Comparison of ENCODE assay signal across 8 cellular contexts in genomic region chr4:72568959-72569718, GRCh38. TPM values are rescaled to one million over a fixed set of nuclear protein-coding genes. Genes with fewer than 3 reads are reported as not detected.
DNase-seq lines count a peak whose midpoint lies in the region; ATAC-seq, FAIRE-seq and TF ChIP-seq lines count a peak whose summit lies in the region.

ADAMTS3 (minus strand) TSS chr4:72569221; CDS start chr4:72568762, 459 bp downstream.

- 22% methylated on average over 35 of the region's 59 CpGs for WGBS in GM12878 (ENCODE audit: insufficient coverage, insufficient replicate concordance, low lambda C conversion rate, missing lambda C conversion rate)

- CTCF ChIA-PET in BJ (lab: Yijun Ruan, JAX) (interaction anchor here (1.1 to 2.2 kb wide), 2 partner anchors 22 to 63 kb away, joined by 3 to 6 read pairs; no protein-coding TSS in a partner anchor), GM12878 (lab: Yijun Ruan, JAX) (no interaction called here)

- no peak within 1 kb of the TSS for H2AFZ ChIP-seq in GM12878 (ENCODE audit: control insufficient read depth, low read depth, low read length)

- SMC1A ChIA-PET in GM12878 (lab: Charles Lee; ENCODE audit: uncharacterized antibody, unreplicated experiment) = no interaction called here

- DNase-seq in BJ (ENCODE audit: low read depth) (no peak), NCI-H526 (lab: John Stamatoyannopoulos, UW) (peak; percentile 59 to 86), GM12878 (ENCODE audit: low read depth, low spot score) (no peak), hypothalamus (lab: John Stamatoyannopoulos, UW) (peak in 38 of 51 donors; percentile 1 to 64 (median 21))

- POLR2A ChIA-PET in BJ (lab: Charles Lee) = interaction anchor here (0.6 to 0.7 kb wide), 2 partner anchors 22 to 43 kb away, joined by 3 to 7 read pairs; no protein-coding TSS in a partner anchor
- POLR2A ChIA-PET in GM12878 (lab: Charles Lee) = no interaction called here

- H3K4me1 ChIP-seq in GM12878 (ENCODE audit: control insufficient read depth, insufficient read depth, low read length) (no peaks in the 10 kb centered on the region), rectal smooth muscle tissue (ENCODE audit: control insufficient read depth, insufficient read depth, low read length) (peaks cover 3% of the 10 kb centered on the region)

- no peak for TF ChIP-seq POLR2A in GM12878 (IDR thresholded peaks at IDR 0.05; ENCODE audit: low read depth, low read length)

- H3K4me2 ChIP-seq in GM12878 (ENCODE audit: control insufficient read depth, insufficient read depth) = no peak within 1 kb of the TSS

- no peaks in the 10 kb centered on the region for H3K36me3 ChIP-seq in BJ (ENCODE audit: control insufficient read depth, insufficient read depth, low read length)
- no peaks in the 10 kb centered on the region for H3K36me3 ChIP-seq in GM12878 (ENCODE audit: control insufficient read depth in 2 of 2, insufficient read depth in 2 of 2, low read length in 1 of 2)
- H3K36me3 ChIP-seq in rectal smooth muscle tissue (ENCODE audit: control insufficient read depth, insufficient read depth, low read length) = no peaks in the 10 kb centered on the region

- no peaks in the 10 kb centered on the region for H3K9me3 ChIP-seq in GM12878 (replicated peaks; ENCODE audit: control insufficient read depth, insufficient read depth, low read length)

- no peak within 1 kb of the TSS for H3K9ac ChIP-seq in GM12878 (ENCODE audit: control insufficient read depth, insufficient read depth, low read length)
- H3K9ac ChIP-seq in rectal smooth muscle tissue (ENCODE audit: low read length) = peak within 1 kb of the TSS; percentile 21

- no peaks in the 10 kb centered on the region for H4K20me1 ChIP-seq in GM12878 (ENCODE audit: control insufficient read depth, insufficient read depth)

- H3K79me2 ChIP-seq in GM12878 (ENCODE audit: control insufficient read depth, insufficient read depth, low read length) = no peaks in the 10 kb centered on the region

- no TSS peak for BruUV-seq in GM12878 (replicated peaks; lab: Mats Ljungman, UMichigan)

- no peak for FAIRE-seq in GM12878 (lab: Jason Lieb, UNC)

- TF ChIP-seq CTCF in BJ (IDR thresholded peaks at IDR 0.05; ENCODE audit: insufficient read depth, low read depth, low read length) (no peak), GM12878 (IDR thresholded peaks at IDR 0.05 in 2 of 3, conservative IDR thresholded peaks at IDR 0.05 in 1 of 3; ENCODE audit: control insufficient read depth in 2 of 3, extremely low read depth in 1 of 3, insufficient read depth in 1 of 3, low read depth in 3 of 3, low read length in 3 of 3) (no peak)

- peak within 1 kb of the TSS; percentile 45 for H3K4me3 ChIP-seq in BJ (ENCODE audit: low read depth, low read length)
- no peak within 1 kb of the TSS for H3K4me3 ChIP-seq in GM12878
- peak within 1 kb of the TSS; percentile 90 for H3K4me3 ChIP-seq in rectal smooth muscle tissue (ENCODE audit: low read length)

- H3K27me3 ChIP-seq in BJ (ENCODE audit: control insufficient read depth, insufficient read depth, low read length) (peaks cover 2% of the 10 kb centered on the region), GM12878 (replicated peaks in 1 of 2; ENCODE audit: control insufficient read depth in 2 of 2, insufficient read depth in 2 of 2, low read length in 1 of 2) (peaks cover 4 to 9% of the 10 kb centered on the region in 2 experiments), rectal smooth muscle tissue (ENCODE audit: control insufficient read depth, insufficient read depth, low read length) (peaks cover 2% of the 10 kb centered on the region)

- H3K27ac ChIP-seq in GM12878 (ENCODE audit: control insufficient read depth, insufficient read depth) = no peak within 1 kb of the TSS
- H3K27ac ChIP-seq in rectal smooth muscle tissue (ENCODE audit: low read depth, low read length) = peak within 1 kb of the TSS; percentile 58

- no peak for TF ChIP-seq RAD21 in GM12878 (IDR thresholded peaks at IDR 0.05; ENCODE audit: insufficient read depth, low read depth, low read length)

- no peak for TF ChIP-seq EP300 in GM12878 (IDR thresholded peaks at IDR 0.05; ENCODE audit: borderline replicate concordance in 1 of 2, control insufficient read depth in 1 of 2, low read depth in 2 of 2, low read length in 2 of 2)

- peak; percentile 39 for ATAC-seq in GM18907 (IDR thresholded peaks at IDR 0.05; ENCODE audit: unreplicated experiment)
- ATAC-seq in GM12878 = peak; percentile 30
- no peak for ATAC-seq in GM19455 (IDR thresholded peaks at IDR 0.05; ENCODE audit: unreplicated experiment)
- ATAC-seq in HG03439 (IDR thresholded peaks at IDR 0.05; ENCODE audit: unreplicated experiment) = no peak

- intact Hi-C loops in GM12878 (cut with micrococcal nuclease; ENCODE audit: unreplicated experiment) = no loop called here

- RAD21 ChIA-PET in GM12878 (lab: Charles Lee; ENCODE audit: unreplicated experiment) = no interaction called here

- in situ Hi-C loops in GM12878 (cut with MboI) = no loop called here

TF ChIP-seq in GM12878, 131 proteins besides CTCF, POLR2A, EP300 and RAD21:
- TF ChIP-seq ATF3 (IDR thresholded peaks at IDR 0.05; ENCODE audit: borderline replicate concordance, extremely low read depth, low read depth, low read length) (no peak), SUZ12 (IDR thresholded peaks at IDR 0.05; ENCODE audit: unreplicated experiment) (peak; percentile 65), TAF1 (IDR thresholded peaks at IDR 0.05; ENCODE audit: borderline replicate concordance, low read depth, low read length) (no peak), NKRF (conservative IDR thresholded peaks at IDR 0.05) (no peak), JUNB (IDR thresholded peaks at IDR 0.05) (no peak)
- TF ChIP-seq, protein P1, sequence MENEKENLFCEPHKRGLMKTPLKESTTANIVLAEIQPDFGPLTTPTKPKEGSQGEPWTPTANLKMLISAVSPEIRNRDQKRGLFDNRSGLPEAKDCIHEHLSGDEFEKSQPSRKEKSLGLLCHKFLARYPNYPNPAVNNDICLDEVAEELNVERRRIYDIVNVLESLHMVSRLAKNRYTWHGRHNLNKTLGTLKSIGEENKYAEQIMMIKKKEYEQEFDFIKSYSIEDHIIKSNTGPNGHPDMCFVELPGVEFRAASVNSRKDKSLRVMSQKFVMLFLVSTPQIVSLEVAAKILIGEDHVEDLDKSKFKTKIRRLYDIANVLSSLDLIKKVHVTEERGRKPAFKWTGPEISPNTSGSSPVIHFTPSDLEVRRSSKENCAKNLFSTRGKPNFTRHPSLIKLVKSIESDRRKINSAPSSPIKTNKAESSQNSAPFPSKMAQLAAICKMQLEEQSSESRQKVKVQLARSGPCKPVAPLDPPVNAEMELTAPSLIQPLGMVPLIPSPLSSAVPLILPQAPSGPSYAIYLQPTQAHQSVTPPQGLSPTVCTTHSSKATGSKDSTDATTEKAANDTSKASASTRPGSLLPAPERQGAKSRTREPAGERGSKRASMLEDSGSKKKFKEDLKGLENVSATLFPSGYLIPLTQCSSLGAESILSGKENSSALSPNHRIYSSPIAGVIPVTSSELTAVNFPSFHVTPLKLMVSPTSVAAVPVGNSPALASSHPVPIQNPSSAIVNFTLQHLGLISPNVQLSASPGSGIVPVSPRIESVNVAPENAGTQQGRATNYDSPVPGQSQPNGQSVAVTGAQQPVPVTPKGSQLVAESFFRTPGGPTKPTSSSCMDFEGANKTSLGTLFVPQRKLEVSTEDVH (IDR thresholded peaks at IDR 0.05; ENCODE audit: low read depth, partially characterized antibody) = no peak

RNA-seq across cellular contexts. Expression of gene ADAMTS3, which starts in this region (rescaled TPM):
- polyA plus RNA-seq in BJ (2011; rRNA removed) (0.70 and 1.0 TPM in 2 replicates), GM12878 (2011; rRNA removed) (0.07 TPM in 2 replicates), GM12878 (2014; fragmentation: Illumina TruSeq; extraction: Trizol) (not detected in 2 replicates), GM12878 (2014; fragmentation: Nextera tagmentation; extraction: Ambion mirVana) (under 1 TPM in 1 of 2 experiments, not detected in 1; 0.02 TPM), GM12878 (2014; rRNA removed) (not detected in 2 replicates), GM12878 (2016; fragmentation: Nextera tagmentation; extraction: Ambion mirVana) (not detected)
- 1.3 and 1.7 TPM in 2 replicates for polyA minus RNA-seq in BJ (2011; rRNA and poly(A)+ RNA removed)
- total RNA-seq in GM12878 (2013; cell fraction: nucleolus; rRNA removed) = not detected in 2 replicates
- total RNA-seq in GM12878 (2014; rRNA removed) (under 0.01 TPM in 1 of 2 replicates, not detected in the other), GM12878 (2014; rRNA removed; fragmentation: Illumina TruSeq; extraction: Trizol) (not detected in 2 replicates), GM12878 (2021) (0.03 TPM in 1 of 2 replicates, not detected in the other)
- not detected for polyA plus RNA-seq in GM12878 (2011; ENCODE audit: low read depth)
- 0.03 and 0.06 TPM in 2 replicates for polyA plus RNA-seq in GM12878 (2011; cell fraction: cytosol; rRNA removed)
- 0.09 and 0.12 TPM in 2 replicates for polyA plus RNA-seq in GM12878 (2011; cell fraction: nucleus; rRNA removed)
- polyA plus RNA-seq in GM12878 (2012) = not detected in 2 replicates
- polyA minus RNA-seq in GM12878 (2011; rRNA and poly(A)+ RNA removed) = 0.07 and 0.10 TPM in 2 replicates
- polyA minus RNA-seq in GM12878 (2011; cell fraction: cytosol; rRNA and poly(A)+ RNA removed) = not detected in 2 replicates
- 0.10 and 0.48 TPM in 2 replicates for polyA minus RNA-seq in GM12878 (2011; cell fraction: nucleus; rRNA and poly(A)+ RNA removed)

Comparison
In these comparisons a context has a peak if more than half of its experiments do, and no peak if none do; other contexts are left out.
1. Peak in ATAC-seq in GM12878; RNA of the gene not detected or under 1 TPM.
2. DNase-seq: peak in NCI-H526 (2 of 2) and hypothalamus (38 of 51); none in BJ (single experiment) and GM12878 (single experiment).